8 cellular contexts compared by ENCODE assay signal in genomic region chr16:29700253-29700987, GRCh38. TPM values are rescaled to one million over a fixed set of nuclear protein-coding genes. Genes with fewer than 3 reads are reported as not detected.
DNase-seq lines count a peak whose midpoint lies in the region; ATAC-seq and TF ChIP-seq lines count a peak whose summit lies in the region.

No MANE protein-coding gene starts in this region.

- no peaks in the 10 kb centered on the region for H3K27me3 Mint-ChIP-seq in T-helper 17 cell

- H3K36me3 ChIP-seq in right atrium auricular region (no peaks in the 10 kb centered on the region), sigmoid colon (no peaks in the 10 kb centered on the region)

- ATAC-seq in T-helper 17 cell (no peak), HG03460 (IDR thresholded peaks at IDR 0.05; ENCODE audit: unreplicated experiment) (no peak), HG02571 (IDR thresholded peaks at IDR 0.05; ENCODE audit: unreplicated experiment) (no peak)

- intact Hi-C loops in sigmoid colon (cut with DNase I) = loop anchor here (5.0 kb wide), 2 partner anchors 87 to 322 kb away; partner anchors contain the start of gene C16orf92

- CTCF ChIA-PET in GM10248 (lab: Yijun Ruan, JAX) = interaction anchor here (0.9 to 4.9 kb wide), 28 partner anchors 9 to 355 kb away, joined by 3 to 32 read pairs (median 5); partner anchors contain the start of genes KIF22 and TLCD3B

- peak overlapping the region; percentile 98 for H3K27ac Mint-ChIP-seq in T-helper 17 cell

- peak overlapping the region in 1 of 2 donors; percentile 3 for H3K4me3 ChIP-seq in right atrium auricular region
- H3K4me3 ChIP-seq in sigmoid colon = no peak overlapping the region

- TF ChIP-seq POLR2A in sigmoid colon (IDR thresholded peaks at IDR 0.05) = no peak

- H3K27ac ChIP-seq in right atrium auricular region (no peak overlapping the region), sigmoid colon (no peak overlapping the region)

- H3K27me3 ChIP-seq in right atrium auricular region = no peaks in the 10 kb centered on the region
- no peaks in the 10 kb centered on the region for H3K27me3 ChIP-seq in sigmoid colon

- peak overlapping the region; percentile 89 for H3K4me3 Mint-ChIP-seq in T-helper 17 cell

- no peaks in the 10 kb centered on the region for H3K9me3 ChIP-seq in T-helper 17 cell (ENCODE audit: control insufficient read depth, low read length, poor library complexity, severe bottlenecking)
- H3K9me3 ChIP-seq in right atrium auricular region = no peaks in the 10 kb centered on the region
- H3K9me3 ChIP-seq in sigmoid colon = no peaks in the 10 kb centered on the region

- H3K4me1 ChIP-seq in right atrium auricular region (peaks cover 0 to 3% of the 10 kb centered on the region in 2 donors), sigmoid colon (peaks cover 0 to 3% (median 2%) of the 10 kb centered on the region in 4 donors)

- peak; percentile 56 for TF ChIP-seq CTCF in GM10248 (IDR thresholded peaks at IDR 0.05; ENCODE audit: control extremely low read depth, extremely low read depth, low read depth, missing control alignments)
- peak; percentile 92 to 96 for TF ChIP-seq CTCF in right atrium auricular region (IDR thresholded peaks at IDR 0.05)
- TF ChIP-seq CTCF in sigmoid colon (IDR thresholded peaks at IDR 0.05) = peak; percentile 51 to 92 (median 68)

- POLR2A ChIA-PET in GM10248 (lab: Yijun Ruan, JAX) = interaction anchor here (0.5 kb wide), 1 partner anchor 38 kb away, joined by 3 read pairs; no protein-coding TSS in a partner anchor

- H3K4me1 Mint-ChIP-seq in T-helper 17 cell = peaks cover 29% of the 10 kb centered on the region

- 11 to 20% methylated on average over 14 of the region's 14 CpGs for WGBS in sigmoid colon, 2 donors

- no peak for TF ChIP-seq EP300 in sigmoid colon (IDR thresholded peaks at IDR 0.05)

- peak; percentile 73 for DNase-seq in GM10248 (ENCODE audit: extremely low spot score)
- DNase-seq in NCI-H146 treated with DMSO at 0.1 percent for 48 hours (lab: John Stamatoyannopoulos, UW; ENCODE audit: unreplicated experiment) = peak; percentile 71
- peak; percentile 61 to 72 (median 68) for DNase-seq in T-helper 17 cell
- DNase-seq in amygdala (lab: John Stamatoyannopoulos, UW) = peak in 29 of 56 donors; percentile 5 to 69 (median 22)
- DNase-seq in right atrium auricular region (ENCODE audit: low spot score) = peak; percentile 82
- peak; percentile 89 for DNase-seq in sigmoid colon

- H3K36me3 Mint-ChIP-seq in T-helper 17 cell (ENCODE audit: low read depth) = no peaks in the 10 kb centered on the region

RNA-seq across cellular contexts. Expression of gene QPRT, which starts 21.4 kb away (rescaled TPM):
- total RNA-seq in T-helper 17 cell (under 1 TPM; 0.72 to 0.96 TPM), right atrium auricular region (10 to 100 TPM; 18.3 to 38.2 TPM), sigmoid colon (10 to 100 TPM in 2 of 4 donors, 1 to 10 TPM in 2; 4.3 to 11.1 (median 7.4) TPM)
- polyA plus RNA-seq in sigmoid colon = 10 to 100 TPM; 22.2 to 40.5 (median 34.7) TPM

RNA-seq across cellular contexts. Expression of gene SPN, which starts 37.4 kb away (rescaled TPM):
- total RNA-seq in T-helper 17 cell (100 to 1,000 TPM; 122 to 147 TPM), right atrium auricular region (1 to 10 TPM; 3.7 to 4.5 TPM), sigmoid colon (1 to 10 TPM in 2 of 4 donors, under 1 TPM in 2; 0.28 to 1.6 (median 0.94) TPM)
- 10 to 100 TPM in 1 of 3 donors, 1 to 10 TPM in 1, under 1 TPM in 1; 0.60 to 13.3 (median 6.7) TPM for polyA plus RNA-seq in sigmoid colon

RNA-seq across cellular contexts. Expression of gene C16orf54, which starts 45.4 kb away (rescaled TPM):
- 100 to 1,000 TPM; 172 to 259 TPM for total RNA-seq in T-helper 17 cell
- under 1 TPM; 0.52 to 0.90 TPM for total RNA-seq in right atrium auricular region
- total RNA-seq in sigmoid colon = 1 to 10 TPM in 2 of 4 donors, under 1 TPM in 2; 0.82 to 2.5 (median 1.0) TPM
- polyA plus RNA-seq in sigmoid colon = 10 to 100 TPM in 1 of 3 donors, under 1 TPM in 1, not detected in 1; 0.46 to 10.1 TPM

Comparison
In these comparisons a context has a peak if more than half of its experiments do, and no peak if none do; other contexts are left out.
1. DNase-seq: peak in every context shown above with its lines; median percentile 89 in sigmoid colon; 82 in right atrium auricular region; 73 in GM10248; 71 in NCI-H146 treated with DMSO at 0.1 percent for 48 hours; 68 in T-helper 17 cell; 22 in amygdala.
2. RNA of gene SPN, which starts 37.4 kb away (total RNA-seq): 122 to 147 TPM in T-helper 17 cell; 3.7 to 4.5 TPM in right atrium auricular region and 0.28 to 1.6 TPM in sigmoid colon; every median in the first group is over 10 times any median in the second.
3. RNA of gene C16orf54, which starts 45.4 kb away (total RNA-seq): 172 to 259 TPM in T-helper 17 cell; 0.82 to 2.5 TPM in sigmoid colon and 0.52 to 0.90 TPM in right atrium auricular region; every median in the first group is over 10 times any median in the second.
4. Peak in every context shown above with its lines, with median percentiles within 50 percentile points of each other: CTCF ChIP-seq.